18 cellular contexts compared by ENCODE assay signal in the genomic region with DNA sequence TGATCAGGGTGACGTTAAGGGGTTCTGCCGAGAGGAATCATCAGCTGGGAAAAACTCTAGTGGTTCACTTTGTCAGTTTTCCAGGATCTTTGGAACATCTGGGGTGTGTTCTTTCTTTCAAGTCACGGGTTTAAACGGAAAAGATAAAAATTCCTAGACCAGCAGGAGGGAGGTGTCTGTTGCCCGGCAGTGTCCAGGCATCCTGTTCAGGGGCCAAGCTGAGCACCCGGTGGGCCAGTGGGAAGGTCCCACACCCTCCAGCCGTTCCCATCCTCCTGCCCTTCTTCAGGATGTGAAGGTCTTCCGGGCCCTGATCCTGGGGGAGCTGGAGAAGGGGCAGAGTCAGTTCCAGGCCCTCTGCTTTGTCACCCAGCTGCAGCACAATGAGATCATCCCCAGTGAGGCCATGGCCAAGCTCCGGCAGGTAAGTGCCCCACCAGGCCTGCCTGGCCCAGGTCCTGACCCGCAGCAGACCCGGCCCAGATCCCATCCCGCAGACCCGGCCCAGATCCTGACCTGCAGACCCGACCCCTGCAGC. TPM values are rescaled to one million over a fixed set of nuclear protein-coding genes. Genes with fewer than 3 reads are reported as not detected.
DNase-seq lines count a peak whose midpoint lies in the region; ATAC-seq and TF ChIP-seq lines count a peak whose summit lies in the region.
"Had no signal": no experiment of that assay in that cellular context is flagged by ENCODE, and none has a peak within 500 bp of the region (broad histone marks: within the 10 kb centered on the region; RNA-seq: fewer than 3 reads in every experiment).

No MANE protein-coding gene starts in this region.

- peak overlapping the region; percentile 36 to 82 (median 71); a peak in 20 of 22 replicates for H3K27ac ChIP-seq in BLaER1 treated with 17β-estradiol and CSF1 and Interleukin-3, amounts not matched to agents 10 nM and 100 nM
- peak overlapping the region; percentile 21 to 57 (median 42) for H3K27ac ChIP-seq in gastrocnemius medialis
- H3K27ac ChIP-seq: right lobe of liver had no signal

- no peak for DNase-seq in left lobe of liver (ENCODE audit: low spot score)
- DNase-seq in gastrocnemius medialis = no peak
- DNase-seq in ACHN = no peak
- DNase-seq in NCI-H187 treated with DMSO at 0.1 percent for 48 hours (lab: John Stamatoyannopoulos, UW) = no peak
- no peak for DNase-seq in effector CD8-positive, alpha-beta T cell (lab: John Stamatoyannopoulos, UW)
- no peak for DNase-seq in SKM-1 (lab: John Stamatoyannopoulos, UW; ENCODE audit: unreplicated experiment)
- DNase-seq: activated CD4-positive, alpha-beta T cell treated with anti-CD3 and anti-CD28 coated beads for 1 hour; Calu3; dorsolateral prefrontal cortex; foreskin melanocyte; NCI-H1105 treated with DMSO at 0.1 percent for 48 hours; NCI-H510A; right lobe of liver had no signal

- peaks cover 64% of the 10 kb centered on the region for H3K4me1 Mint-ChIP-seq in dendritic cell treated with granulocyte-macrophage colony-stimulating factor and Interleukin-4, amounts not matched to agents 40 ng/mL and 50 ng/mL, for 4 days (ENCODE audit: low read depth)

- no peak for TF ChIP-seq POLR2A in gastrocnemius medialis (IDR thresholded peaks at IDR 0.05)

- H3K27me3 Mint-ChIP-seq in dendritic cell treated with granulocyte-macrophage colony-stimulating factor and Interleukin-4, amounts not matched to agents 40 ng/mL and 50 ng/mL, for 4 days = peaks cover 3% of the 10 kb centered on the region

- peak overlapping the region in 6 of 11 experiments; percentile 6 to 45 (median 13); a peak in 6 of 22 replicates for H3K9ac ChIP-seq in BLaER1 treated with 17β-estradiol and CSF1 and Interleukin-3, amounts not matched to agents 10 nM and 100 nM

- intact Hi-C loops in dendritic cell treated with granulocyte-macrophage colony-stimulating factor and Interleukin-4, amounts not matched to agents 40 ng/mL and 50 ng/mL, for 4 days (cut with micrococcal nuclease) = no loop called here
- intact Hi-C loops in gastrocnemius medialis (cut with DNase I; ENCODE audit: low total_unique reads) = loop anchor here (2.0 kb wide), 1 partner anchor 15 kb away; the partner anchor contains the start of gene OAF

- no peaks in the 10 kb centered on the region for H3K9me3 ChIP-seq in BLaER1 treated with 17β-estradiol and CSF1 and Interleukin-3, amounts not matched to agents 10 nM and 100 nM (replicated peaks in 1 of 11)
- H3K9me3 ChIP-seq in gastrocnemius medialis = no peaks in the 10 kb centered on the region
- H3K9me3 ChIP-seq: right lobe of liver had no signal

- H3K4me3 ChIP-seq in BLaER1 treated with 17β-estradiol and CSF1 and Interleukin-3, amounts not matched to agents 10 nM and 100 nM = no peak overlapping the region
- H3K4me3 ChIP-seq in gastrocnemius medialis = no peak overlapping the region
- H3K4me3 ChIP-seq: K562, right lobe of liver had no signal

- peak overlapping the region; percentile 72 to 93 (median 81) for H3K4me2 ChIP-seq in BLaER1 treated with 17β-estradiol and CSF1 and Interleukin-3, amounts not matched to agents 10 nM and 100 nM

- no peaks in the 10 kb centered on the region for H3K9me3 Mint-ChIP-seq in dendritic cell treated with granulocyte-macrophage colony-stimulating factor and Interleukin-4, amounts not matched to agents 40 ng/mL and 50 ng/mL, for 4 days
- H3K9me3 Mint-ChIP-seq: stimulated activated naive CD8-positive, alpha-beta T cell treated with anti-CD3 and anti-CD28 coated beads, Interleukin-15, Interleukin-2, amounts not matched to agents 100 ng/mL and 50 ng/mL, for 24 hours had no signal

- H3K36me3 ChIP-seq in BLaER1 treated with 17β-estradiol and CSF1 and Interleukin-3, amounts not matched to agents 10 nM and 100 nM = peaks cover 0 to 17% (median 0%) of the 10 kb centered on the region in 11 experiments; a peak in 4 of 22 replicates
- H3K36me3 ChIP-seq in gastrocnemius medialis = no peaks in the 10 kb centered on the region

- peaks cover 31% of the 10 kb centered on the region for H3K36me3 Mint-ChIP-seq in dendritic cell treated with granulocyte-macrophage colony-stimulating factor and Interleukin-4, amounts not matched to agents 40 ng/mL and 50 ng/mL, for 4 days (ENCODE audit: low read depth)

- H3K4me3 Mint-ChIP-seq in dendritic cell treated with granulocyte-macrophage colony-stimulating factor and Interleukin-4, amounts not matched to agents 40 ng/mL and 50 ng/mL, for 4 days = peak overlapping the region; percentile 32
- H3K4me3 Mint-ChIP-seq: stimulated activated naive CD8-positive, alpha-beta T cell treated with anti-CD3 and anti-CD28 coated beads, Interleukin-15, Interleukin-2, amounts not matched to agents 100 ng/mL and 50 ng/mL, for 24 hours had no signal

- H3K4me1 ChIP-seq in BLaER1 treated with 17β-estradiol and CSF1 and Interleukin-3, amounts not matched to agents 10 nM and 100 nM = peaks cover 29 to 64% (median 50%) of the 10 kb centered on the region in 10 experiments
- H3K4me1 ChIP-seq in gastrocnemius medialis = peaks cover 16 to 28% of the 10 kb centered on the region in 2 donors

- ATAC-seq in left lobe of liver = peak; percentile 2
- ATAC-seq in gastrocnemius medialis = peak; percentile 8 to 22

- no peaks in the 10 kb centered on the region for H3K27me3 ChIP-seq in BLaER1 treated with 17β-estradiol and CSF1 and Interleukin-3, amounts not matched to agents 10 nM and 100 nM
- H3K27me3 ChIP-seq in gastrocnemius medialis = no peaks in the 10 kb centered on the region
- H3K27me3 ChIP-seq: dorsolateral prefrontal cortex, right lobe of liver had no signal

- H4K20me1 ChIP-seq in BLaER1 treated with 17β-estradiol and CSF1 and Interleukin-3, amounts not matched to agents 10 nM and 100 nM = peaks cover 0 to 10% (median 0%) of the 10 kb centered on the region in 11 experiments; a peak in 3 of 22 replicates

- no peak for TF ChIP-seq CTCF in gastrocnemius medialis (IDR thresholded peaks at IDR 0.05 in 4 of 5, conservative IDR thresholded peaks at IDR 0.05 in 1 of 5)

- peak overlapping the region; percentile 83 for H3K27ac Mint-ChIP-seq in dendritic cell treated with granulocyte-macrophage colony-stimulating factor and Interleukin-4, amounts not matched to agents 40 ng/mL and 50 ng/mL, for 4 days
- H3K27ac Mint-ChIP-seq: stimulated activated naive CD8-positive, alpha-beta T cell treated with anti-CD3 and anti-CD28 coated beads, Interleukin-15, Interleukin-2, amounts not matched to agents 100 ng/mL and 50 ng/mL, for 24 hours had no signal

- in situ Hi-C loops in gastrocnemius medialis (cut with MboI; ENCODE audit: low sequenced_read_pairs in 4 of 4) (loop anchor here (5.0 kb wide), 1 partner anchor 53 kb away; no protein-coding TSS in a partner anchor), ACHN (cut with HindIII; ENCODE audit: low pct_ligation_motif_present, low pct_unique_long_range_greater_than_20kb, low sequenced_read_pairs) (no loop called here)

RNA-seq across cellular contexts. Expression of gene POU2F3, which starts 14.5 kb away (rescaled TPM):
- total RNA-seq in left lobe of liver (not detected), gastrocnemius medialis (not detected)
- total RNA-seq: K562, myocyte, right lobe of liver had no signal

RNA-seq across cellular contexts. Expression of gene OAF, which starts 14.6 kb away (rescaled TPM):
- total RNA-seq in left lobe of liver = 345 TPM
- 10 to 100 TPM in 3 of 4 donors, 1 to 10 TPM in 1; 8.7 to 17.5 (median 10.1) TPM for total RNA-seq in gastrocnemius medialis

Comparison
In these comparisons a context has a peak if more than half of its experiments do, and no peak if none do; other contexts are left out.
1. RNA of gene OAF, which starts 14.6 kb away (total RNA-seq): 345 TPM in left lobe of liver (single experiment); 8.7 to 17.5 TPM in gastrocnemius medialis; every median in the first group is over 10 times any median in the second.